Comparison of ENCODE assay signal across 1 cellular context in the genomic region with DNA sequence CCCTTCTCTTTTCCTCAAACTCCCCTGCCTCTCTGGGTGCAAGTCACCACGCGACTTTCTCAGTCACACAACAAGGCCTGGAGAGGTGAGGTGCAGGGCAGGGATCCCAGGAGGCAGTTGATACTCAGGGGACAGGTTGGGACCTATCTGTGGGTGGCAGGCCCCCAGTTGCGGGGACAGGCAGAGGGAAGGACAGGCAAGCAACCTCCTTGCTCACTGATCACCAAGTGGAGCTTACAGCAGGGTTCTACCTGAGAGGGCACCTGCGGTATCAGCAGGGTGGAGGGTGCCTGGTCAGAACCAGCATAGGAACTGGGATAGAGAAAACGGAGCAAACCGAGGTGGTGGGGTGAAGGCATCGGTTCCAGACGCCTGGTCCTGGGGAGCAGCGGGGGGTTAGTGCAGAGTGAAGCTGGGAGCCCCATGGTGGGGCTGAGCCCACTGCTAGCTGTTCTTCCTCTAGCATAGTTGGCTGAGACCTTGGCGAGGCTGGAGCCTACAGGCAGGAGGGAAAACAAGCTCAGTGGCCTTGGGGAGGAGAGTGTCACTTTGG.
TF ChIP-seq lines count a peak whose summit lies in the region.

No MANE protein-coding gene starts in this region.

TF ChIP-seq in GM23338, 12 proteins besides CTCF, POLR2A, EP300 and RAD21 (continued from another document):
- no peak for TF ChIP-seq ETS1 (IDR thresholded peaks at IDR 0.05)
- TF ChIP-seq POLR2AphosphoS5 (IDR thresholded peaks at IDR 0.05; ENCODE audit: low read depth): no peak
- TF ChIP-seq ZNF114 (CRISPR knock-in tag; IDR thresholded peaks at IDR 0.05): no peak
- no peak for TF ChIP-seq NANOG (IDR thresholded peaks at IDR 0.05; ENCODE audit: borderline replicate concordance)
